ENCODE assay signal across 8 cellular contexts in genomic region chr19:40974633-40975037, GRCh38. TPM values are rescaled to one million over a fixed set of nuclear protein-coding genes. Genes with fewer than 3 reads are reported as not detected.
DNase-seq lines count a peak whose midpoint lies in the region; ATAC-seq and TF ChIP-seq lines count a peak whose summit lies in the region.

No MANE protein-coding gene starts in this region.

- DNase-seq in EH (ENCODE audit: low read depth) (peak; percentile 68), M059J (ENCODE audit: low read depth) (peak; percentile 64), heart left ventricle (peak; percentile 42 to 68 (median 65)), renal cortical epithelial cell (ENCODE audit: low read depth) (peak; percentile 56)
- DNase-seq in activated naive CD8-positive, alpha-beta T cell treated with anti-CD3 and anti-CD28 coated beads, Interleukin-2, amount 50 U/mL, for 16 hours (ENCODE audit: low read depth, low spot score), result peak; percentile 60

- H3K9me3 ChIP-seq in SU-DHL-6 (ENCODE audit: insufficient read depth, low read length) (no peaks in the 10 kb centered on the region), heart left ventricle (no peaks in the 10 kb centered on the region)

- no peaks in the 10 kb centered on the region for H3K9me2 ChIP-seq in SU-DHL-6 (replicated peaks; ENCODE audit: insufficient read depth, low read length)

- no peak overlapping the region for H2AFZ ChIP-seq in SU-DHL-6 (ENCODE audit: low read depth, low read length, severe bottlenecking)

- H3K27me3 ChIP-seq in SU-DHL-6 (ENCODE audit: low read length), result no peaks in the 10 kb centered on the region
- peaks cover 0 to 20% (median 0%) of the 10 kb centered on the region in 9 donors for H3K27me3 ChIP-seq in heart left ventricle

- no peaks in the 10 kb centered on the region for H3F3A ChIP-seq in SU-DHL-6 (ENCODE audit: insufficient read depth)

- no peaks in the 10 kb centered on the region for H3K79me2 ChIP-seq in SU-DHL-6 (ENCODE audit: insufficient read depth, low read length)

- intact Hi-C loops in heart left ventricle (cut with DNase I), result loop anchor here (2.0 to 10.0 kb wide), 6 partner anchors 168 to 333 kb away; no protein-coding TSS in a partner anchor

- no peaks in the 10 kb centered on the region for H3K4me1 ChIP-seq in heart left ventricle

- no peak overlapping the region for H3K4me2 ChIP-seq in SU-DHL-6 (ENCODE audit: low read depth, low read length, poor library complexity, severe bottlenecking)

- H3K27ac ChIP-seq in SU-DHL-6 (ENCODE audit: low read depth, low read length) (no peak overlapping the region), heart left ventricle (no peak overlapping the region)

- peak; percentile 52 for TF ChIP-seq CTCF in SU-DHL-6 (IDR thresholded peaks at IDR 0.05; ENCODE audit: insufficient read depth, low read length, poor library complexity, severe bottlenecking)
- peak; percentile 70 to 95 (median 84) for TF ChIP-seq CTCF in heart left ventricle (IDR thresholded peaks at IDR 0.05)

- 17 to 27% (median 24%) methylated on average over 4 of the region's 4 CpGs for WGBS in heart left ventricle, 4 donors

- TF ChIP-seq POLR2A in heart left ventricle (IDR thresholded peaks at IDR 0.05), result no peak

- H3K4me3 ChIP-seq in SU-DHL-6 (ENCODE audit: insufficient read depth, low read length, poor library complexity, severe bottlenecking) (no peak overlapping the region), heart left ventricle (no peak overlapping the region)

- H3K36me3 ChIP-seq in SU-DHL-6 (ENCODE audit: low read length), result no peaks in the 10 kb centered on the region
- no peaks in the 10 kb centered on the region for H3K36me3 ChIP-seq in heart left ventricle

- ATAC-seq in heart left ventricle (peak in 2 of 4 donors; percentile 46 to 67), GM21367 (IDR thresholded peaks at IDR 0.05; ENCODE audit: unreplicated experiment) (no peak), HG03439 (IDR thresholded peaks at IDR 0.05; ENCODE audit: unreplicated experiment) (no peak)

- no peak overlapping the region for H3K9ac ChIP-seq in SU-DHL-6 (ENCODE audit: low read length)

- H4K20me1 ChIP-seq in SU-DHL-6 (ENCODE audit: low read depth, low read length), result no peaks in the 10 kb centered on the region

RNA-seq across cellular contexts. Expression of gene CYP2B6, which starts 16.4 kb away (rescaled TPM):
- not detected in 2 replicates for total RNA-seq in M059J (2014; rRNA removed; shearing (Covaris generic))
- under 1 TPM in 1 of 9 donors, not detected in 8; 0.14 TPM for total RNA-seq in heart left ventricle
- polyA plus RNA-seq in heart left ventricle, result not detected
- 0.05 TPM in 1 of 2 replicates, not detected in the other for total RNA-seq in renal cortical epithelial cell
